In genomic region chrX:129754266-129755024, GRCh38 we compare ENCODE assay signal across 10 cellular contexts. TPM values are rescaled to one million over a fixed set of nuclear protein-coding genes. Genes with fewer than 3 reads are reported as not detected.
DNase-seq lines count a peak whose midpoint lies in the region; ATAC-seq and TF ChIP-seq lines count a peak whose summit lies in the region.
"Had no signal": no experiment of that assay in that cellular context is flagged by ENCODE, and none has a peak within 500 bp of the region (broad histone marks: within the 10 kb centered on the region; RNA-seq: fewer than 3 reads in every experiment).

No MANE protein-coding gene starts in this region.

- peaks cover 74% of the 10 kb centered on the region for H3K4me1 Mint-ChIP-seq in activated naive CD4-positive, alpha-beta T cell treated with anti-CD3 and anti-CD28 coated beads, Interleukin-2, amount 10 ng/mL, durations not matched to agents 7 days and 5 days
- H3K4me1 Mint-ChIP-seq in endothelial cell (ENCODE audit: unreplicated experiment), result peaks cover 10% of the 10 kb centered on the region
- peaks cover 58% of the 10 kb centered on the region for H3K4me1 Mint-ChIP-seq in stimulated activated naive CD8-positive, alpha-beta T cell treated with anti-CD3 and anti-CD28 coated beads, Interleukin-15, amount 100 ng/mL, for 72 hours

- DNase-seq in activated naive CD4-positive, alpha-beta T cell treated with anti-CD3 and anti-CD28 coated beads, Interleukin-2, amount 10 ng/mL, durations not matched to agents 7 days and 5 days, result peak; percentile 42
- no peak for DNase-seq in activated naive CD4-positive, alpha-beta T cell treated with anti-CD3 and anti-CD28 coated beads, Interleukin-2, amount 50 U/mL, for 72 hours (ENCODE audit: low spot score in 2 of 2)
- DNase-seq in NCI-H774 (lab: John Stamatoyannopoulos, UW) (peak; percentile 1), endothelial cell (ENCODE audit: low spot score) (peak; percentile 14), spleen (peak; percentile 72), COR-L47 (lab: John Stamatoyannopoulos, UW) (no peak)
- DNase-seq in stimulated activated naive CD8-positive, alpha-beta T cell treated with anti-CD3 and anti-CD28 coated beads, Interleukin-15, amount 100 ng/mL, for 72 hours, result no peak
- DNase-seq in stimulated activated CD4-positive, alpha-beta T cell treated with anti-CD3 and anti-CD28 coated beads, Interleukin-2, amount 100 ng/mL, for 48 hours, result no peak
- DNase-seq: stomach had no signal

- H3K27me3 ChIP-seq in spleen (replicated peaks in 1 of 7), result no peaks in the 10 kb centered on the region
- H3K27me3 ChIP-seq: SJSA1 had no signal

- H3K27me3 Mint-ChIP-seq in activated naive CD4-positive, alpha-beta T cell treated with anti-CD3 and anti-CD28 coated beads, Interleukin-2, amount 10 ng/mL, durations not matched to agents 7 days and 5 days, result no peaks in the 10 kb centered on the region
- peaks cover 2% of the 10 kb centered on the region for H3K27me3 Mint-ChIP-seq in endothelial cell (ENCODE audit: unreplicated experiment)
- no peaks in the 10 kb centered on the region for H3K27me3 Mint-ChIP-seq in stimulated activated naive CD8-positive, alpha-beta T cell treated with anti-CD3 and anti-CD28 coated beads, Interleukin-15, amount 100 ng/mL, for 72 hours

- H3K36me3 ChIP-seq in spleen, result no peaks in the 10 kb centered on the region
- H3K36me3 ChIP-seq: SJSA1, stomach had no signal

- CTCF ChIA-PET in activated naive CD4-positive, alpha-beta T cell treated with anti-CD3 and anti-CD28 coated beads, Interleukin-2, amount 10 ng/mL, durations not matched to agents 7 days and 5 days (lab: Charles Lee), result interaction anchor here (0.8 to 5.6 kb wide), 21 partner anchors 10 to 149 kb away, joined by 3 to 44 read pairs (median 6); partner anchors contain the start of genes APLN and SASH3

- H3K36me3 Mint-ChIP-seq in activated naive CD4-positive, alpha-beta T cell treated with anti-CD3 and anti-CD28 coated beads, Interleukin-2, amount 10 ng/mL, durations not matched to agents 7 days and 5 days, result no peaks in the 10 kb centered on the region
- no peaks in the 10 kb centered on the region for H3K36me3 Mint-ChIP-seq in activated naive CD4-positive, alpha-beta T cell treated with anti-CD3 and anti-CD28 coated beads, Interleukin-2, amount 50 U/mL, for 72 hours
- H3K36me3 Mint-ChIP-seq in endothelial cell (ENCODE audit: low read depth, unreplicated experiment), result no peaks in the 10 kb centered on the region

- H3K4me1 ChIP-seq in spleen, result peaks cover 0 to 54% (median 36%) of the 10 kb centered on the region in 6 donors
- H3K4me1 ChIP-seq: stomach had no signal

- TF ChIP-seq POLR2A in spleen (IDR thresholded peaks at IDR 0.05), result no peak

- ATAC-seq in activated naive CD4-positive, alpha-beta T cell treated with anti-CD3 and anti-CD28 coated beads, Interleukin-2, amount 50 U/mL, for 72 hours, result no peak
- ATAC-seq in stimulated activated naive CD8-positive, alpha-beta T cell treated with anti-CD3 and anti-CD28 coated beads, Interleukin-15, amount 100 ng/mL, for 72 hours, result no peak

- H3K27ac ChIP-seq in spleen, result peak overlapping the region in 1 of 8 donors; percentile 1
- H3K27ac ChIP-seq: SJSA1, stomach had no signal

- H3K4me3 Mint-ChIP-seq in activated naive CD4-positive, alpha-beta T cell treated with anti-CD3 and anti-CD28 coated beads, Interleukin-2, amount 10 ng/mL, durations not matched to agents 7 days and 5 days, result no peak overlapping the region
- H3K4me3 Mint-ChIP-seq in endothelial cell (ENCODE audit: unreplicated experiment), result peak overlapping the region; percentile 51
- peak overlapping the region in 1 of 2 donors; percentile 44 for H3K4me3 Mint-ChIP-seq in stimulated activated naive CD8-positive, alpha-beta T cell treated with anti-CD3 and anti-CD28 coated beads, Interleukin-15, amount 100 ng/mL, for 72 hours

- peak overlapping the region; percentile 53 for H3K27ac Mint-ChIP-seq in activated naive CD4-positive, alpha-beta T cell treated with anti-CD3 and anti-CD28 coated beads, Interleukin-2, amount 10 ng/mL, durations not matched to agents 7 days and 5 days
- no peak overlapping the region for H3K27ac Mint-ChIP-seq in activated naive CD4-positive, alpha-beta T cell treated with anti-CD3 and anti-CD28 coated beads, Interleukin-2, amount 50 U/mL, for 72 hours
- H3K27ac Mint-ChIP-seq in endothelial cell (ENCODE audit: unreplicated experiment), result no peak overlapping the region
- H3K27ac Mint-ChIP-seq in stimulated activated naive CD8-positive, alpha-beta T cell treated with anti-CD3 and anti-CD28 coated beads, Interleukin-15, amount 100 ng/mL, for 72 hours, result peak overlapping the region in 1 of 2 donors; percentile 88

- intact Hi-C loops in spleen (cut with DNase I; ENCODE audit: low total_unique reads), result no loop called here

- WGBS in spleen, 5 donors, result 39 to 78% (median 48%) methylated on average over 18 to 22 of the region's 22 CpGs

- no peaks in the 10 kb centered on the region for H3K9me3 Mint-ChIP-seq in activated naive CD4-positive, alpha-beta T cell treated with anti-CD3 and anti-CD28 coated beads, Interleukin-2, amount 10 ng/mL, durations not matched to agents 7 days and 5 days
- H3K9me3 Mint-ChIP-seq in activated naive CD4-positive, alpha-beta T cell treated with anti-CD3 and anti-CD28 coated beads, Interleukin-2, amount 50 U/mL, for 72 hours, result no peaks in the 10 kb centered on the region
- H3K9me3 Mint-ChIP-seq in endothelial cell (ENCODE audit: unreplicated experiment), result no peaks in the 10 kb centered on the region
- H3K9me3 Mint-ChIP-seq in stimulated activated naive CD8-positive, alpha-beta T cell treated with anti-CD3 and anti-CD28 coated beads, Interleukin-15, amount 100 ng/mL, for 72 hours, result no peaks in the 10 kb centered on the region

- TF ChIP-seq CTCF in endothelial cell (IDR thresholded peaks at IDR 0.05; ENCODE audit: unreplicated experiment) (peak; percentile 45), spleen (IDR thresholded peaks at IDR 0.05 in 8 of 11, conservative IDR thresholded peaks at IDR 0.05 in 3 of 11) (peak in 5 of 11 experiments; percentile 22 to 34 (median 30))

- no peak overlapping the region for H3K4me3 ChIP-seq in spleen
- H3K4me3 ChIP-seq: SJSA1, stomach had no signal

- no peaks in the 10 kb centered on the region for H3K9me3 ChIP-seq in spleen
- H3K9me3 ChIP-seq: SJSA1, stomach had no signal

RNA-seq across cellular contexts. Expression of gene XPNPEP2, which starts 15.7 kb away (rescaled TPM):
- total RNA-seq in activated naive CD4-positive, alpha-beta T cell treated with anti-CD3 and anti-CD28 coated beads, Interleukin-2, amount 50 U/mL, for 72 hours, result under 1 TPM in 1 of 2 donors, not detected in 1; 0.21 TPM
- total RNA-seq in endothelial cell (ENCODE audit: unreplicated experiment) (1.7 TPM), spleen (under 1 TPM; 0.09 to 0.74 (median 0.20) TPM)
- under 1 TPM; 0.13 to 0.46 (median 0.22) TPM for polyA plus RNA-seq in spleen

RNA-seq across cellular contexts. Expression of gene SASH3, which starts 25.3 kb away (rescaled TPM):
- 100 to 1,000 TPM in 1 of 2 donors, 10 to 100 TPM in 1; 82.7 to 114 TPM for total RNA-seq in activated naive CD4-positive, alpha-beta T cell treated with anti-CD3 and anti-CD28 coated beads, Interleukin-2, amount 50 U/mL, for 72 hours
- total RNA-seq in endothelial cell (ENCODE audit: unreplicated experiment) (not detected), spleen (100 to 1,000 TPM; 126 to 204 (median 147) TPM)
- 100 to 1,000 TPM; 111 to 142 (median 138) TPM for polyA plus RNA-seq in spleen
- total RNA-seq: SJSA1 had no signal

Comparison
In these comparisons a context has a peak if more than half of its experiments do, and no peak if none do; other contexts are left out.
1. DNase-seq: peak in activated naive CD4-positive, alpha-beta T cell treated with anti-CD3 and anti-CD28 coated beads, Interleukin-2, amount 10 ng/mL, durations not matched to agents 7 days and 5 days (single experiment), NCI-H774 (single experiment), endothelial cell (single experiment) and spleen (single experiment); none in activated naive CD4-positive, alpha-beta T cell treated with anti-CD3 and anti-CD28 coated beads, Interleukin-2, amount 50 U/mL, for 72 hours (0 of 2), stimulated activated naive CD8-positive, alpha-beta T cell treated with anti-CD3 and anti-CD28 coated beads, Interleukin-15, amount 100 ng/mL, for 72 hours (0 of 2), COR-L47 (single experiment) and stimulated activated CD4-positive, alpha-beta T cell treated with anti-CD3 and anti-CD28 coated beads, Interleukin-2, amount 100 ng/mL, for 48 hours (0 of 2).
2. RNA of gene SASH3, which starts 25.3 kb away (total RNA-seq): 126 to 204 TPM in spleen and 82.7 to 114 TPM in activated naive CD4-positive, alpha-beta T cell treated with anti-CD3 and anti-CD28 coated beads, Interleukin-2, amount 50 U/mL, for 72 hours; not detected in endothelial cell (single experiment); every median in the first group is over 10 times any median in the second.